Comparison of ENCODE assay signal across 8 cellular contexts in genomic region chr6:3748208-3748701, GRCh38. TPM values are rescaled to one million over a fixed set of nuclear protein-coding genes. Genes with fewer than 3 reads are reported as not detected.
A peak's percentile ranks its signal among the peaks of the same experiment; 100 is the strongest.
DNase-seq lines count a peak whose midpoint lies in the region; ATAC-seq lines count a peak whose summit lies in the region.

No MANE protein-coding gene starts in this region.

- ATAC-seq in GM19324 (IDR thresholded peaks at IDR 0.05; ENCODE audit: low FRiP score, unreplicated experiment) (peak; percentile 33), Right ventricle myocardium superior (ENCODE audit: poor library complexity) (peak; percentile 48), HG03460 (IDR thresholded peaks at IDR 0.05; ENCODE audit: unreplicated experiment) (no peak), GM18502 (IDR thresholded peaks at IDR 0.05; ENCODE audit: poor library complexity, unreplicated experiment) (no peak)

- peak; percentile 86 for DNase-seq in AG20443 (ENCODE audit: low spot score)
- DNase-seq in NCI-H748 (lab: John Stamatoyannopoulos, UW; ENCODE audit: unreplicated experiment): peak; percentile 53
- DNase-seq in activated naive CD4-positive, alpha-beta T cell treated with anti-CD3 and anti-CD28 coated beads, Interleukin-2, amount 50 U/mL, for 16 hours: peak; percentile 34
- peak; percentile 79 for DNase-seq in Right ventricle myocardium superior
- peak; percentile 25 for DNase-seq in putamen (ENCODE audit: low spot score)

- intact Hi-C loops in Right ventricle myocardium superior (cut with DNase I): loop anchor here (5.0 kb wide), 1 partner anchor 139 kb away; no protein-coding TSS in a partner anchor

RNA-seq across cellular contexts. Expression of gene PXDC1, which starts 3.3 kb away (rescaled TPM):
- total RNA-seq in Right ventricle myocardium superior: 24.3 TPM

Comparison
In these comparisons a context has a peak if more than half of its experiments do, and no peak if none do; other contexts are left out.
1. DNase-seq: peak in every context shown above with its lines; median percentile 86 in AG20443; 79 in Right ventricle myocardium superior; 53 in NCI-H748; 34 in activated naive CD4-positive, alpha-beta T cell treated with anti-CD3 and anti-CD28 coated beads, Interleukin-2, amount 50 U/mL, for 16 hours; 25 in putamen.
2. ATAC-seq: peak in GM19324 (single experiment) and Right ventricle myocardium superior (single experiment); none in HG03460 (single experiment) and GM18502 (single experiment).